In the genomic region with DNA sequence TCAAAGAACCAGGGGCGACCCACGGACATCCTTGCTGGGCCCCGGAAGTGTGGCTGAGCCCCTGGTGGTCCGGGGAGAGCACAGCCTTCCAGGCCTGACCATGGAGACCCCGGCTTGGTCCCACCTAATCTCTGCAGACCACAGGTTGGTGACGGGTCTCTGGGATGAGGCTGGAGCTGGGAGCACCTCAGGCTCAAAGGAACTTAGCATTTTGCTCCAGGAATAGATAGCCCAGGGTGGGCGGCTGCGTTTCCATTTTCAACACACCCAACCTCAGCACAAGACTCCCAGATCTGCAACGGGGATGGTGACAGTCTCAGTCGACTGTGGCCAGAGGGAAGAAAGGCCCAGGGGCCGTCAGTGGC, we compare ENCODE assay signal across 28 cellular contexts. TPM values are rescaled to one million over a fixed set of nuclear protein-coding genes. Genes with fewer than 3 reads are reported as not detected.
"Had no signal": no experiment of that assay in that cellular context is flagged by ENCODE, and none has a peak within 500 bp of the region (broad histone marks: within the 10 kb centered on the region; RNA-seq: fewer than 3 reads in every experiment).

No MANE protein-coding gene starts in this region.

- H3K36me3 ChIP-seq: ascending aorta had no signal

- H3K27ac Mint-ChIP-seq: activated B cell treated with CpG ODN at 0.5 μM for 24 hours; activated CD4-positive, alpha-beta T cell treated with anti-CD3 and anti-CD28 coated beads, Interleukin-2, amount 10 ng/mL, durations not matched to agents 24 days and 14 days; activated T-helper 17 cell treated with anti-CD3 and anti-CD28 coated beads, Interleukin-2, amount 50 U/mL, for 72 hours; T-helper 1 cell treated with Interleukin-12 subunit alpha and Interleukin-12 subunit beta and Interleukin-4 antibody, amounts not matched to agents 30 μg/mL and 1 μg/mL, for 36 hours had no signal

- DNase-seq: activated B cell treated with CpG ODN at 0.5 μM for 24 hours; activated CD4-positive, alpha-beta T cell treated with anti-CD3 and anti-CD28 coated beads for 1 hour; activated CD4-positive, alpha-beta T cell treated with anti-CD3 and anti-CD28 coated beads, Interleukin-2, amount 10 ng/mL, durations not matched to agents 24 days and 14 days; activated CD4-positive, alpha-beta T cell treated with anti-CD3 and anti-CD28 coated beads, Interleukin-2, amount 50 U/mL, for 48 hours; activated gamma-delta T cell treated with Interleukin-2 at 50 U/mL for 16 hours; activated naive CD4-positive, alpha-beta T cell treated with anti-CD3 and anti-CD28 coated beads, Interleukin-2, amount 10 ng/mL, durations not matched to agents 7 days and 5 days; activated T-cell treated with anti-CD3 and anti-CD28 coated beads for 4 hours; activated T-cell treated with anti-CD3 and anti-CD28 coated beads, Interleukin-2, amount 50 U/mL, for 48 hours; body of pancreas; central memory CD4-positive, alpha-beta T cell; cortex of kidney; NCI-H1092; NCI-H1694; NCI-H2029; NCI-H2107; NCI-H2171 treated with DMSO at 0.1 percent for 48 hours; NCI-H510A; NCI-H526 treated with DMSO at 0.1 percent for 48 hours; NCI-H82; RPMI8226; SHP77 treated with DMSO at 0.1 percent for 48 hours had no signal

- H3K9me3 ChIP-seq: ascending aorta, body of pancreas had no signal

- H3K9me3 Mint-ChIP-seq: activated B cell treated with CpG ODN at 0.5 μM for 24 hours; activated CD4-positive, alpha-beta T cell treated with anti-CD3 and anti-CD28 coated beads, Interleukin-2, amount 10 ng/mL, durations not matched to agents 24 days and 14 days; activated naive CD4-positive, alpha-beta T cell treated with anti-CD3 and anti-CD28 coated beads, Interleukin-2, amount 10 ng/mL, durations not matched to agents 7 days and 5 days; activated T-helper 17 cell treated with anti-CD3 and anti-CD28 coated beads, Interleukin-2, amount 50 U/mL, for 72 hours; T-helper 1 cell treated with Interleukin-12 subunit alpha and Interleukin-12 subunit beta and Interleukin-4 antibody, amounts not matched to agents 30 μg/mL and 1 μg/mL, for 36 hours had no signal

- H3K4me3 Mint-ChIP-seq: activated B cell treated with CpG ODN at 0.5 μM for 24 hours; activated T-helper 17 cell treated with anti-CD3 and anti-CD28 coated beads, Interleukin-2, amount 50 U/mL, for 72 hours; T-helper 1 cell treated with Interleukin-12 subunit alpha and Interleukin-12 subunit beta and Interleukin-4 antibody, amounts not matched to agents 30 μg/mL and 1 μg/mL, for 36 hours had no signal

- H3K27me3 Mint-ChIP-seq: activated naive CD4-positive, alpha-beta T cell treated with anti-CD3 and anti-CD28 coated beads, Interleukin-2, amount 10 ng/mL, durations not matched to agents 7 days and 5 days; activated T-helper 17 cell treated with anti-CD3 and anti-CD28 coated beads, Interleukin-2, amount 50 U/mL, for 72 hours had no signal

- H3K27ac ChIP-seq: ascending aorta, body of pancreas had no signal

- H3K4me1 ChIP-seq: ascending aorta had no signal

- H3K27me3 ChIP-seq: ascending aorta, body of pancreas had no signal

- ATAC-seq: activated T-helper 17 cell treated with anti-CD3 and anti-CD28 coated beads, Interleukin-2, amount 50 U/mL, for 72 hours; body of pancreas had no signal

- H3K4me3 ChIP-seq: ascending aorta, body of pancreas had no signal

RNA-seq across cellular contexts. Expression of a gene that starts 58.5 kb away (rescaled TPM):
- total RNA-seq: activated B cell treated with CpG ODN at 0.5 μM for 24 hours; activated CD4-positive, alpha-beta T cell treated with anti-CD3 and anti-CD28 coated beads, Interleukin-2, amount 10 ng/mL, durations not matched to agents 24 days and 14 days; activated T-helper 17 cell treated with anti-CD3 and anti-CD28 coated beads, Interleukin-2, amount 50 U/mL, for 72 hours; ascending aorta; body of pancreas; bronchial epithelial cell; MCF 10A; OCI-LY7; SK-MEL-5 had no signal
